In the genomic region with DNA sequence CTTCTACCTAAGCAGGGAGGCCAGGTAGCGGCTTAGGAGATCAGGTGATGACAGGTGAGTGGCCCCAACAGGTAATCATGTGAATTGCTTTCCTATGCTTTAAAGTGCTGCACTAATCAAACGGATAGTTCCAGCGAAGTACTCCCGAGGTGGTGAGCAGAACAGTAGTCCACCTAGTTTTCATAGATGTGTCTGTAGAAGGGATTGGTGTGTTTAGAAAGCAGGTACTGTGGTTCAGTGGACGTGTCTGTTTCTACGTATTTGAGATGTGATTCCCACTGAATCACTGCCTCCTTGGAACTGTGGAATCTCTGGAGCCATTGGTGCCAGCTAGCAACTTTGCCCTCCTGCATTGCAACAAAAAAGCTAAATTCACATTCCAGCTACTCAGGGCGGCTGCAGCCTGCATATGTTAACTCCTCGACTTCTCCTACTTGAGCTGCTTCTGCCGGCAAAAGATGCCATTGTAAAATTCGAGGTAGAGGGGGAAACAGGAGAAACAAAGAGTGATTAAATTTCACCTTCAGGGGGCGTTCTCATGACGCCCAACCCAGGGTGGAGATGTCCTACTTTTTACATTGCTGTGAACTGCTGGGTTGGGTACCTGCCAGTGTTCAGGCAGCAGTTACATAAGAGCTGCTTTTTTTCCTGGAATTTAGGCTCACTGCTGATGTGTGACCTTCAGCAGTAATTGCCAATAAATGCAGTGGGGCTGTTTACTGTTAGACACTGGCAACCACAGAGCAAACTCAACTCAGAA, we compare ENCODE assay signal across 9 cellular contexts.
DNase-seq lines count a peak whose midpoint lies in the region; ATAC-seq, FAIRE-seq and TF ChIP-seq lines count a peak whose summit lies in the region.
"Had no signal": no experiment of that assay in that cellular context is flagged by ENCODE, and none has a peak within 500 bp of the region (broad histone marks: within the 10 kb centered on the region; RNA-seq: fewer than 3 reads in every experiment).

No MANE protein-coding gene starts in this region.

- H3K4me3 Mint-ChIP-seq in stimulated activated effector memory CD8-positive, alpha-beta T cell treated with anti-CD3 and anti-CD28 coated beads, Interleukin-12 subunit alpha, Interleukin-12 subunit beta, amount 100 ng/mL, for 72 hours, result no peak overlapping the region
- H3K4me3 Mint-ChIP-seq: CD8-positive, alpha-beta T cell had no signal

- peaks cover 10% of the 10 kb centered on the region in 2 experiments for H3K36me3 ChIP-seq in GM12878 (ENCODE audit: control insufficient read depth in 2 of 2, insufficient read depth in 2 of 2, low read length in 1 of 2)

- WGBS in GM12878 (ENCODE audit: insufficient coverage, insufficient replicate concordance, low lambda C conversion rate, missing lambda C conversion rate), result 72% methylated on average over 12 of the region's 12 CpGs

- peak; percentile 78 for ATAC-seq in GM12878
- ATAC-seq in stimulated activated effector memory CD8-positive, alpha-beta T cell treated with anti-CD3 and anti-CD28 coated beads, Interleukin-12 subunit alpha, Interleukin-12 subunit beta, amount 100 ng/mL, for 72 hours, result peak; percentile 69
- ATAC-seq: CD8-positive, alpha-beta T cell had no signal

- SMC1A ChIA-PET in GM12878 (lab: Charles Lee; ENCODE audit: uncharacterized antibody, unreplicated experiment), result interaction anchor here (0.7 to 23.0 kb wide), 51 partner anchors 9 to 403 kb away, joined by 3 to 429 read pairs (median 6); a partner anchor contains a TSS

- peak overlapping the region; percentile 68 for H3K27ac Mint-ChIP-seq in stimulated activated effector memory CD8-positive, alpha-beta T cell treated with anti-CD3 and anti-CD28 coated beads, Interleukin-12 subunit alpha, Interleukin-12 subunit beta, amount 100 ng/mL, for 72 hours
- H3K27ac Mint-ChIP-seq: CD8-positive, alpha-beta T cell had no signal

- RAD21 ChIA-PET in GM12878 (lab: Charles Lee; ENCODE audit: unreplicated experiment), result interaction anchor here (0.6 to 13.5 kb wide), 43 partner anchors 9 to 403 kb away, joined by 3 to 264 read pairs (median 4); a partner anchor contains a TSS

- TF ChIP-seq EP300 in GM12878 (IDR thresholded peaks at IDR 0.05; ENCODE audit: borderline replicate concordance in 1 of 2, control insufficient read depth in 1 of 2, low read depth in 2 of 2, low read length in 2 of 2), result no peak

- no peak for TF ChIP-seq POLR2A in GM12878 (IDR thresholded peaks at IDR 0.05; ENCODE audit: low read depth, low read length)

- H3K36me3 Mint-ChIP-seq in stimulated activated effector memory CD8-positive, alpha-beta T cell treated with anti-CD3 and anti-CD28 coated beads, Interleukin-12 subunit alpha, Interleukin-12 subunit beta, amount 100 ng/mL, for 72 hours, result peaks cover 6% of the 10 kb centered on the region

- peak; percentile 73 for FAIRE-seq in GM12878 (lab: Jason Lieb, UNC)

- H3K27me3 ChIP-seq in GM12878 (replicated peaks in 1 of 2; ENCODE audit: control insufficient read depth in 2 of 2, insufficient read depth in 2 of 2, low read length in 1 of 2), result no peaks in the 10 kb centered on the region

- peak; percentile 27 to 56 (median 46); a peak in 4 of 6 replicates for TF ChIP-seq CTCF in GM12878 (IDR thresholded peaks at IDR 0.05 in 2 of 3, conservative IDR thresholded peaks at IDR 0.05 in 1 of 3; ENCODE audit: control insufficient read depth in 2 of 3, extremely low read depth in 1 of 3, insufficient read depth in 1 of 3, low read depth in 3 of 3, low read length in 3 of 3)

- TF ChIP-seq RAD21 in GM12878 (IDR thresholded peaks at IDR 0.05; ENCODE audit: insufficient read depth, low read depth, low read length), result peak; percentile 87

- peaks cover 32% of the 10 kb centered on the region for H3K4me1 Mint-ChIP-seq in stimulated activated effector memory CD8-positive, alpha-beta T cell treated with anti-CD3 and anti-CD28 coated beads, Interleukin-12 subunit alpha, Interleukin-12 subunit beta, amount 100 ng/mL, for 72 hours

- DNase-seq in NCI-H2029 (lab: John Stamatoyannopoulos, UW) (peak; percentile 50), NCI-H2029 treated with DMSO at 0.1 percent for 48 hours (lab: John Stamatoyannopoulos, UW) (no peak), NCI-H2227 (lab: John Stamatoyannopoulos, UW; ENCODE audit: unreplicated experiment) (peak; percentile 23), GM12878 (ENCODE audit: low read depth, low spot score) (no peak), iPS-NIHi11 (ENCODE audit: low spot score) (peak; percentile 57), NCI-H128 (lab: John Stamatoyannopoulos, UW; ENCODE audit: unreplicated experiment) (no peak)
- peak in 1 of 2 donors; percentile 50 for DNase-seq in stimulated activated effector memory CD8-positive, alpha-beta T cell treated with anti-CD3 and anti-CD28 coated beads, Interleukin-12 subunit alpha, Interleukin-12 subunit beta, amount 100 ng/mL, for 72 hours (ENCODE audit: low spot score in 2 of 2)
- DNase-seq in activated T-cell treated with anti-CD3 and anti-CD28 coated beads, Interleukin-2, amount 50 U/mL, for 48 hours, result no peak

- H3K9me3 ChIP-seq in GM12878 (replicated peaks; ENCODE audit: control insufficient read depth, insufficient read depth, low read length), result no peaks in the 10 kb centered on the region

- no peak overlapping the region for H3K4me3 ChIP-seq in GM12878

- no peaks in the 10 kb centered on the region for H3K9me3 Mint-ChIP-seq in stimulated activated effector memory CD8-positive, alpha-beta T cell treated with anti-CD3 and anti-CD28 coated beads, Interleukin-12 subunit alpha, Interleukin-12 subunit beta, amount 100 ng/mL, for 72 hours
- H3K9me3 Mint-ChIP-seq: CD8-positive, alpha-beta T cell had no signal

- in situ Hi-C loops in GM12878 (cut with MboI), result no loop called here

- no peaks in the 10 kb centered on the region for H3K79me2 ChIP-seq in GM12878 (ENCODE audit: control insufficient read depth, insufficient read depth, low read length)

- H3K4me1 ChIP-seq in GM12878 (ENCODE audit: control insufficient read depth, insufficient read depth, low read length), result no peaks in the 10 kb centered on the region

- no peak overlapping the region for H3K4me2 ChIP-seq in GM12878 (ENCODE audit: control insufficient read depth, insufficient read depth)

- no peak overlapping the region for H3K9ac ChIP-seq in GM12878 (ENCODE audit: control insufficient read depth, insufficient read depth, low read length)

- intact Hi-C loops in GM12878 (cut with micrococcal nuclease; ENCODE audit: unreplicated experiment), result loop anchor here (5.0 kb wide), 1 partner anchor 107 kb away; no protein-coding TSS in a partner anchor

- no TSS peak for BruUV-seq in GM12878 (replicated peaks; lab: Mats Ljungman, UMichigan)

- H2AFZ ChIP-seq in GM12878 (ENCODE audit: control insufficient read depth, low read depth, low read length), result no peak overlapping the region

- H3K27ac ChIP-seq in GM12878 (ENCODE audit: control insufficient read depth, insufficient read depth), result no peak overlapping the region

- POLR2A ChIA-PET in GM12878 (lab: Charles Lee), result interaction anchor here (0.7 to 4.3 kb wide), 13 partner anchors 9 to 338 kb away, joined by 3 to 25 read pairs (median 4); no protein-coding TSS in a partner anchor

- CTCF ChIA-PET in GM12878 (lab: Yijun Ruan, JAX), result interaction anchor here (0.7 to 7.0 kb wide), 57 partner anchors 9 to 370 kb away, joined by 3 to 81 read pairs (median 5); a partner anchor contains a TSS

- H4K20me1 ChIP-seq in GM12878 (ENCODE audit: control insufficient read depth, insufficient read depth), result no peaks in the 10 kb centered on the region

TF ChIP-seq in GM12878, 131 proteins besides CTCF, POLR2A, EP300 and RAD21 (continues in another document):
- peak; percentile 35; the same call in 1 of the 2 replicates for TF ChIP-seq YY1 (IDR thresholded peaks at IDR 0.05; ENCODE audit: low read depth, low read length)
- TF ChIP-seq, protein P1, sequence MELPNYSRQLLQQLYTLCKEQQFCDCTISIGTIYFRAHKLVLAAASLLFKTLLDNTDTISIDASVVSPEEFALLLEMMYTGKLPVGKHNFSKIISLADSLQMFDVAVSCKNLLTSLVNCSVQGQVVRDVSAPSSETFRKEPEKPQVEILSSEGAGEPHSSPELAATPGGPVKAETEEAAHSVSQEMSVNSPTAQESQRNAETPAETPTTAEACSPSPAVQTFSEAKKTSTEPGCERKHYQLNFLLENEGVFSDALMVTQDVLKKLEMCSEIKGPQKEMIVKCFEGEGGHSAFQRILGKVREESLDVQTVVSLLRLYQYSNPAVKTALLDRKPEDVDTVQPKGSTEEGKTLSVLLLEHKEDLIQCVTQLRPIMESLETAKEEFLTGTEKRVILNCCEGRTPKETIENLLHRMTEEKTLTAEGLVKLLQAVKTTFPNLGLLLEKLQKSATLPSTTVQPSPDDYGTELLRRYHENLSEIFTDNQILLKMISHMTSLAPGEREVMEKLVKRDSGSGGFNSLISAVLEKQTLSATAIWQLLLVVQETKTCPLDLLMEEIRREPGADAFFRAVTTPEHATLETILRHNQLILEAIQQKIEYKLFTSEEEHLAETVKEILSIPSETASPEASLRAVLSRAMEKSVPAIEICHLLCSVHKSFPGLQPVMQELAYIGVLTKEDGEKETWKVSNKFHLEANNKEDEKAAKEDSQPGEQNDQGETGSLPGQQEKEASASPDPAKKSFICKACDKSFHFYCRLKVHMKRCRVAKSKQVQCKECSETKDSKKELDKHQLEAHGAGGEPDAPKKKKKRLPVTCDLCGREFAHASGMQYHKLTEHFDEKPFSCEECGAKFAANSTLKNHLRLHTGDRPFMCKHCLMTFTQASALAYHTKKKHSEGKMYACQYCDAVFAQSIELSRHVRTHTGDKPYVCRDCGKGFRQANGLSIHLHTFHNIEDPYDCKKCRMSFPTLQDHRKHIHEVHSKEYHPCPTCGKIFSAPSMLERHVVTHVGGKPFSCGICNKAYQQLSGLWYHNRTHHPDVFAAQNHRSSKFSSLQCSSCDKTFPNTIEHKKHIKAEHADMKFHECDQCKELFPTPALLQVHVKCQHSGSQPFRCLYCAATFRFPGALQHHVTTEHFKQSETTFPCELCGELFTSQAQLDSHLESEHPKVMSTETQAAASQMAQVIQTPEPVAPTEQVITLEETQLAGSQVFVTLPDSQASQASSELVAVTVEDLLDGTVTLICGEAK (IDR thresholded peaks at IDR 0.05; ENCODE audit: borderline replicate concordance), result no peak
- TF ChIP-seq TCF3 (IDR thresholded peaks at IDR 0.05; ENCODE audit: borderline replicate concordance, insufficient read depth, low read depth, low read length), result no peak
- TF ChIP-seq SMC3 (IDR thresholded peaks at IDR 0.05; ENCODE audit: borderline replicate concordance, low read length), result peak; percentile 66
- no peak for TF ChIP-seq ZNF217 (IDR thresholded peaks at IDR 0.05)

Comparison
In these comparisons a context has a peak if more than half of its experiments do, and no peak if none do; other contexts are left out.
1. DNase-seq: peak in NCI-H2029 (single experiment), NCI-H2227 (single experiment) and iPS-NIHi11 (single experiment); none in NCI-H2029 treated with DMSO at 0.1 percent for 48 hours (single experiment), GM12878 (single experiment), NCI-H128 (single experiment) and activated T-cell treated with anti-CD3 and anti-CD28 coated beads, Interleukin-2, amount 50 U/mL, for 48 hours (0 of 2).